22 cellular contexts compared by ENCODE assay signal in the genomic region with DNA sequence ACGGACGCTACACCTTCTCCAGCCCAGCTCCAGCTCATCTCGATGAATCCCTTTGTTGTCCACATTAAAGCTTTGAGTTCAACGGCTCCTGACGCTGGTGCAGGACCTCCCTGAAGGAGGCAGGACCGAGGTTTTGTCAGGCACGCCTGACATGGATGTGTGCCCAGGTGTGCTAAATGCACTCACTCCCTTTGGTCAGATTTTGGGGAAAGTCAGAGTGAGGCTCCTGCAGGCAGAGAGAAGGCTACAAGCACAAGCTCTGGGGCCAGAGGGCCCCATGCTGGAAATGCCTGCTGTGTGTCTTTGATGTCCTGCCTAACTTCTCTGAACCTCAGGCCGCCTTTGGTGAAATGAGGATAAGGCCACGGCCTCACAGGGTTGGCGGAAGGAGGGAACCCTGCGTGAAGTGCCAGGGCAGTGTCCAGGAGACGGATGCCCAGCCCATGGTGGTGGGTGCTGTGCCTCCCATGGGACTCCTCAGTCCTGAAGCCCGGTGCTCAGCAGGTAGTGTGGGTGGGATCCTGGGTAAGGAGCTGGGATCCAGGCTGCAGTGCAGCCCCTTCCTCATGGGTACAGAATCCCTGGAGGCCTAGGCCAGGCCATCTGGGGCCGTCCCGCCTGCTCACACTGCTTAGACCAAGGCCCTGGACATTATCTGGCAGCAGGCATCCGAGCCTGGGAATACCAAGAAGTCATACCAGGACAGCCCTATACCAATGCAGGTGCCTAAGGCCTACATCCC.
DNase-seq lines count a peak whose midpoint lies in the region; ATAC-seq, FAIRE-seq and TF ChIP-seq lines count a peak whose summit lies in the region.
"Had no signal": no experiment of that assay in that cellular context is flagged by ENCODE, and none has a peak within 500 bp of the region (broad histone marks: within the 10 kb centered on the region; RNA-seq: fewer than 3 reads in every experiment).

No MANE protein-coding gene starts in this region.

- 0 out of 22 replicates have a peak, but pooled peaks cover 0 to 3% (median 0%) of the 10 kb centered on the region in 11 experiments for H4K20me1 ChIP-seq in BLaER1 treated with 17β-estradiol and CSF1 and Interleukin-3, amounts not matched to agents 10 nM and 100 nM
- H4K20me1 ChIP-seq in OCI-LY3 (ENCODE audit: insufficient read depth, low read length) (no peaks in the 10 kb centered on the region), osteoblast (ENCODE audit: insufficient read depth, low read length) (no peaks in the 10 kb centered on the region)

- no peaks in the 10 kb centered on the region for H3K27me3 ChIP-seq in BLaER1 treated with 17β-estradiol and CSF1 and Interleukin-3, amounts not matched to agents 10 nM and 100 nM
- H3K27me3 ChIP-seq in OCI-LY3 (ENCODE audit: low read depth, low read length) (no peaks in the 10 kb centered on the region), osteoblast (ENCODE audit: insufficient read depth, low read length) (no peaks in the 10 kb centered on the region), small intestine (ENCODE audit: control insufficient read depth in 2 of 2, insufficient read depth in 2 of 2, low read length in 2 of 2) (no peaks in the 10 kb centered on the region)
- H3K27me3 ChIP-seq: breast epithelium had no signal

- no peak overlapping the region for H3K27ac Mint-ChIP-seq in Calu3 (ENCODE audit: unreplicated experiment)
- H3K27ac Mint-ChIP-seq: activated T-cell treated with anti-CD3 and anti-CD28 coated beads, Interleukin-2, amount 50 U/mL, for 72 hours; natural killer cell treated with Interleukin-12 subunit alpha and Interleukin-12 subunit beta and Interleukin-15 and Interleukin-18, amount 100 ng/mL, for 72 hours; T-helper 1 cell treated with Interleukin-12 subunit alpha and Interleukin-12 subunit beta and Interleukin-4 antibody, amounts not matched to agents 30 μg/mL and 1 μg/mL, for 36 hours had no signal

- intact Hi-C loops in left cardiac atrium (cut with DNase I) (no loop called here), Calu3 (cut with micrococcal nuclease; ENCODE audit: unreplicated experiment) (no loop called here)

- CTCF ChIA-PET in Calu3 (lab: Charles Lee): no interaction called here

- peaks cover 5% of the 10 kb centered on the region for H3K36me3 Mint-ChIP-seq in Calu3 (ENCODE audit: insufficient read depth, unreplicated experiment)
- H3K36me3 Mint-ChIP-seq: natural killer cell treated with Interleukin-12 subunit alpha and Interleukin-12 subunit beta and Interleukin-15 and Interleukin-18, amount 100 ng/mL, for 72 hours had no signal

- ATAC-seq in left cardiac atrium: no peak
- ATAC-seq: activated T-cell treated with anti-CD3 and anti-CD28 coated beads, Interleukin-2, amount 50 U/mL, for 72 hours; natural killer cell treated with Interleukin-12 subunit alpha and Interleukin-12 subunit beta and Interleukin-15 and Interleukin-18, amount 100 ng/mL, for 72 hours; stimulated activated naive CD8-positive, alpha-beta T cell treated with anti-CD3 and anti-CD28 coated beads, Interleukin-15, Interleukin-2, amounts not matched to agents 100 U/mL and 50 U/mL, for 24 hours had no signal

- peaks cover 66 to 100% (median 99%) of the 10 kb centered on the region in 10 experiments for H3K4me1 ChIP-seq in BLaER1 treated with 17β-estradiol and CSF1 and Interleukin-3, amounts not matched to agents 10 nM and 100 nM
- H3K4me1 ChIP-seq in OCI-LY3 (ENCODE audit: low read length): peaks cover 8% of the 10 kb centered on the region
- H3K4me1 ChIP-seq in osteoblast (ENCODE audit: insufficient read depth, low read length): no peaks in the 10 kb centered on the region
- H3K4me1 ChIP-seq in small intestine (ENCODE audit: control insufficient read depth in 2 of 2, insufficient read depth in 1 of 2, low read depth in 1 of 2, low read length in 1 of 2): no peaks in the 10 kb centered on the region
- H3K4me1 ChIP-seq: breast epithelium had no signal

- no peaks in the 10 kb centered on the region for H3K4me1 Mint-ChIP-seq in Calu3 (ENCODE audit: low read depth, unreplicated experiment)

- no peak for FAIRE-seq in small intestine (lab: Jason Lieb, UNC)
- FAIRE-seq: frontal cortex, H54 had no signal

- H3K9ac ChIP-seq in BLaER1 treated with 17β-estradiol and CSF1 and Interleukin-3, amounts not matched to agents 10 nM and 100 nM: peak overlapping the region in 8 of 11 experiments; percentile 23 to 76 (median 64); a peak in 15 of 22 replicates
- H3K9ac ChIP-seq in OCI-LY3 (ENCODE audit: low read length): no peak overlapping the region

- H3K9me3 Mint-ChIP-seq in Calu3 (ENCODE audit: low read depth, unreplicated experiment): no peaks in the 10 kb centered on the region
- H3K9me3 Mint-ChIP-seq: activated T-cell treated with anti-CD3 and anti-CD28 coated beads, Interleukin-2, amount 50 U/mL, for 72 hours; natural killer cell treated with Interleukin-12 subunit alpha and Interleukin-12 subunit beta and Interleukin-15 and Interleukin-18, amount 100 ng/mL, for 72 hours; T-helper 1 cell treated with Interleukin-12 subunit alpha and Interleukin-12 subunit beta and Interleukin-4 antibody, amounts not matched to agents 30 μg/mL and 1 μg/mL, for 36 hours had no signal

- H3K27ac ChIP-seq in BLaER1 treated with 17β-estradiol and CSF1 and Interleukin-3, amounts not matched to agents 10 nM and 100 nM: peak overlapping the region in 8 of 11 experiments; percentile 74 to 86 (median 82); a peak in 16 of 22 replicates
- no peak overlapping the region for H3K27ac ChIP-seq in OCI-LY3 (ENCODE audit: low read length)
- H3K27ac ChIP-seq in osteoblast (ENCODE audit: low read depth, low read length): no peak overlapping the region
- H3K27ac ChIP-seq in small intestine (ENCODE audit: low read depth in 1 of 2, low read length in 1 of 2): no peak overlapping the region
- H3K27ac ChIP-seq: breast epithelium had no signal

- H3K4me2 ChIP-seq in BLaER1 treated with 17β-estradiol and CSF1 and Interleukin-3, amounts not matched to agents 10 nM and 100 nM: peak overlapping the region; percentile 81 to 97 (median 89)
- 0 out of 2 replicates have a peak overlapping the region, but pooled peaks have one; percentile 13 for H3K4me2 ChIP-seq in OCI-LY3 (ENCODE audit: low read length)
- H3K4me2 ChIP-seq in osteoblast (ENCODE audit: insufficient read depth, low read length): no peak overlapping the region
- H3K4me2 ChIP-seq: smooth muscle cell had no signal

- H3K36me3 ChIP-seq in BLaER1 treated with 17β-estradiol and CSF1 and Interleukin-3, amounts not matched to agents 10 nM and 100 nM: no peaks in the 10 kb centered on the region
- H3K36me3 ChIP-seq in OCI-LY3 (replicated peaks; ENCODE audit: low read depth, low read length) (no peaks in the 10 kb centered on the region), osteoblast (ENCODE audit: insufficient read depth, low read length) (no peaks in the 10 kb centered on the region), small intestine (ENCODE audit: control insufficient read depth in 2 of 2, insufficient read depth in 2 of 2, low read length in 2 of 2) (no peaks in the 10 kb centered on the region)
- H3K36me3 ChIP-seq: breast epithelium had no signal

- H3K4me3 Mint-ChIP-seq in Calu3 (ENCODE audit: low read depth, unreplicated experiment): no peak overlapping the region
- H3K4me3 Mint-ChIP-seq: activated T-cell treated with anti-CD3 and anti-CD28 coated beads, Interleukin-2, amount 50 U/mL, for 72 hours; natural killer cell treated with Interleukin-12 subunit alpha and Interleukin-12 subunit beta and Interleukin-15 and Interleukin-18, amount 100 ng/mL, for 72 hours; T-helper 1 cell treated with Interleukin-12 subunit alpha and Interleukin-12 subunit beta and Interleukin-4 antibody, amounts not matched to agents 30 μg/mL and 1 μg/mL, for 36 hours had no signal

- 88 to 91% (median 89%) methylated on average over 16 of the region's 16 CpGs for WGBS in small intestine, 3 donors

- H3K27me3 Mint-ChIP-seq in Calu3 (ENCODE audit: unreplicated experiment): no peaks in the 10 kb centered on the region
- H3K27me3 Mint-ChIP-seq: natural killer cell treated with Interleukin-12 subunit alpha and Interleukin-12 subunit beta and Interleukin-15 and Interleukin-18, amount 100 ng/mL, for 72 hours had no signal

- no peaks in the 10 kb centered on the region for H3K9me3 ChIP-seq in BLaER1 treated with 17β-estradiol and CSF1 and Interleukin-3, amounts not matched to agents 10 nM and 100 nM (replicated peaks in 1 of 11)
- H3K9me3 ChIP-seq in OCI-LY3 (ENCODE audit: insufficient read depth, low read length) (no peaks in the 10 kb centered on the region), osteoblast (ENCODE audit: low read depth, low read length) (no peaks in the 10 kb centered on the region), small intestine (ENCODE audit: control insufficient read depth, low read depth) (no peaks in the 10 kb centered on the region)
- H3K9me3 ChIP-seq: breast epithelium had no signal

- H2AFZ ChIP-seq in OCI-LY3 (ENCODE audit: low read depth, low read length): no peak overlapping the region
- no peak overlapping the region for H2AFZ ChIP-seq in osteoblast (ENCODE audit: low read length)

- H3K79me2 ChIP-seq in OCI-LY3 (ENCODE audit: low read length) (no peaks in the 10 kb centered on the region), osteoblast (ENCODE audit: insufficient read depth, low read length) (no peaks in the 10 kb centered on the region)

- no TSS peak for BruUV-seq in Calu3 (replicated peaks; lab: Mats Ljungman, UMichigan)

- DNase-seq in left cardiac atrium (peak; percentile 10), osteoblast (ENCODE audit: insufficient read length, low spot score, missing footprints) (peak; percentile 61), NCI-H1048 (lab: John Stamatoyannopoulos, UW) (no peak), small intestine (no peak), Calu3 (no peak)
- no peak for DNase-seq in effector CD4-positive, alpha-beta T cell
- DNase-seq: activated CD4-positive, alpha-beta T cell treated with anti-CD3 and anti-CD28 coated beads, Interleukin-2, amount 50 U/mL, for 48 hours; activated T-cell treated with anti-CD3 and anti-CD28 coated beads, Interleukin-2, amount 50 U/mL, for 72 hours; MV-4-11; NCI-H1694 treated with DMSO at 0.1 percent for 48 hours; NCI-H226; stimulated activated CD4-positive, alpha-beta T cell treated with anti-CD3 and anti-CD28 coated beads, Interleukin-4, amount 100 ng/mL, for 1 hour; stimulated activated naive CD8-positive, alpha-beta T cell treated with anti-CD3 and anti-CD28 coated beads, Interleukin-15, Interleukin-2, amounts not matched to agents 100 U/mL and 50 U/mL, for 24 hours; trophoblast cell had no signal

- H3K4me3 ChIP-seq in BLaER1 treated with 17β-estradiol and CSF1 and Interleukin-3, amounts not matched to agents 10 nM and 100 nM: peak overlapping the region in 1 of 10 experiments; percentile 50; a peak in 2 of 20 replicates
- H3K4me3 ChIP-seq in OCI-LY3 (ENCODE audit: low read length) (no peak overlapping the region), osteoblast (ENCODE audit: insufficient read depth, low read length) (no peak overlapping the region), small intestine (ENCODE audit: low read depth in 1 of 2, low read length in 2 of 2) (no peak overlapping the region)
- H3K4me3 ChIP-seq: breast epithelium, smooth muscle cell had no signal

- TF ChIP-seq CTCF in OCI-LY3 (IDR thresholded peaks at IDR 0.05; ENCODE audit: low read depth, low read length) (no peak), osteoblast (IDR thresholded peaks at IDR 0.05; ENCODE audit: extremely low read depth, low read depth, low read length) (no peak), Calu3 (IDR thresholded peaks at IDR 0.05; ENCODE audit: unreplicated experiment) (no peak)

Comparison
In these comparisons a context has a peak if more than half of its experiments do, and no peak if none do; other contexts are left out.
1. H3K27ac ChIP-seq: peak in BLaER1 treated with 17β-estradiol and CSF1 and Interleukin-3, amounts not matched to agents 10 nM and 100 nM (8 of 11); none in OCI-LY3 (single experiment), osteoblast (single experiment) and small intestine (0 of 2).
2. DNase-seq: peak in left cardiac atrium (single experiment) and osteoblast (single experiment); none in effector CD4-positive, alpha-beta T cell (single experiment), NCI-H1048 (single experiment), small intestine (single experiment) and Calu3 (single experiment).